Comparison of ENCODE assay signal across 8 cellular contexts in genomic region chr2:38075436-38076249, GRCh38. TPM values are rescaled to one million over a fixed set of nuclear protein-coding genes. Genes with fewer than 3 reads are reported as not detected.
DNase-seq lines count a peak whose midpoint lies in the region; ATAC-seq and TF ChIP-seq lines count a peak whose summit lies in the region.

Gene CYP1B1, minus strand, starts transcription at chr2:38076151. Its CDS starts 763 bp downstream, at chr2:38075388.

- 18% methylated on average over 63 of the region's 63 CpGs for WGBS in HUES64

- H3K27ac ChIP-seq in HUES64 (ENCODE audit: low read depth, low read length) (peak within 1 kb of the TSS; percentile 95; the same call in 1 of the 2 replicates), brain microvascular endothelial cell (peak within 1 kb of the TSS; percentile 71), left lung (peak within 1 kb of the TSS; percentile 93), thoracic aorta (peak within 1 kb of the TSS in 1 of 2 donors; percentile 48)

- peak within 1 kb of the TSS; percentile 73 for H3K9ac ChIP-seq in HUES64 (ENCODE audit: low read depth, low read length)

- H3K36me3 ChIP-seq in HUES64 (ENCODE audit: insufficient read depth, low read length) (no peaks in the 10 kb centered on the region), brain microvascular endothelial cell (replicated peaks) (no peaks in the 10 kb centered on the region), left lung (peaks cover 0 to 13% of the 10 kb centered on the region in 2 donors), thoracic aorta (no peaks in the 10 kb centered on the region)

- H3K9me3 ChIP-seq in HUES64 (ENCODE audit: insufficient read depth, low read depth, low read length) (no peaks in the 10 kb centered on the region), left lung (no peaks in the 10 kb centered on the region), thoracic aorta (no peaks in the 10 kb centered on the region)

- intact Hi-C loops in left lung (cut with DNase I), result no loop called here

- peaks cover 31% of the 10 kb centered on the region for H3K4me1 ChIP-seq in HUES64 (ENCODE audit: insufficient read depth, low read length)
- peaks cover 4 to 69% of the 10 kb centered on the region in 2 donors for H3K4me1 ChIP-seq in left lung
- H3K4me1 ChIP-seq in thoracic aorta (ENCODE audit: control insufficient read depth in 1 of 2, low read depth in 2 of 2), result peaks cover 3 to 37% of the 10 kb centered on the region in 2 donors

- in situ Hi-C loops in brain microvascular endothelial cell (cut with HindIII; ENCODE audit: low pct_ligation_motif_present, low sequenced_read_pairs), result no loop called here

- TF ChIP-seq CTCF in brain microvascular endothelial cell (IDR thresholded peaks at IDR 0.05; ENCODE audit: low read depth, low read length, missing control alignments), result no peak
- no peak for TF ChIP-seq CTCF in left lung (IDR thresholded peaks at IDR 0.05)
- no peak for TF ChIP-seq CTCF in thoracic aorta (IDR thresholded peaks at IDR 0.05)

- peak; percentile 35 for DNase-seq in NCI-H345 (lab: John Stamatoyannopoulos, UW)
- no peak for DNase-seq in NCI-H345 treated with DMSO at 0.1 percent for 48 hours (lab: John Stamatoyannopoulos, UW; ENCODE audit: unreplicated experiment)
- no peak for DNase-seq in brain microvascular endothelial cell
- peak; percentile 49 to 88 for DNase-seq in left lung
- DNase-seq in thoracic aorta (ENCODE audit: low spot score), result no peak
- DNase-seq in SHP77 (lab: John Stamatoyannopoulos, UW), result no peak
- DNase-seq in NCI-H1048 (lab: John Stamatoyannopoulos, UW), result no peak

- H3K4me3 ChIP-seq in HUES64 (ENCODE audit: low read length), result peak within 1 kb of the TSS; percentile 56
- peak within 1 kb of the TSS; percentile 60 for H3K4me3 ChIP-seq in brain microvascular endothelial cell (ENCODE audit: low read depth, low read length)
- peak within 1 kb of the TSS; percentile 52 to 53 for H3K4me3 ChIP-seq in left lung
- H3K4me3 ChIP-seq in thoracic aorta, result peak within 1 kb of the TSS; percentile 80

- ATAC-seq in left lung (peak; percentile 74), thoracic aorta (ENCODE audit: insufficient number of reproducible peaks, low FRiP score, low read depth) (peak; percentile 3)

- H3K27me3 ChIP-seq in HUES64 (ENCODE audit: insufficient read depth, low read length), result peaks cover 82% of the 10 kb centered on the region
- H3K27me3 ChIP-seq in brain microvascular endothelial cell (replicated peaks), result peaks cover 11% of the 10 kb centered on the region
- peaks cover 4 to 61% of the 10 kb centered on the region in 2 donors for H3K27me3 ChIP-seq in left lung
- peaks cover 14% of the 10 kb centered on the region for H3K27me3 ChIP-seq in thoracic aorta (replicated peaks; ENCODE audit: insufficient read depth)

RNA-seq across cellular contexts. Expression of gene CYP1B1, which starts in this region (rescaled TPM):
- 2.9 TPM for polyA plus RNA-seq in HUES64 (2013, experiment 1 of 2)
- 3.2 TPM for polyA plus RNA-seq in HUES64 (2013, experiment 2 of 2)
- total RNA-seq in left lung (100 to 1,000 TPM in 1 of 2 donors, 10 to 100 TPM in 1; 30.3 to 155 TPM), thoracic aorta (10 to 100 TPM; 27.1 to 83.0 TPM)

Comparison
In these comparisons a context has a peak if more than half of its experiments do, and no peak if none do; other contexts are left out.
1. DNase-seq: peak in NCI-H345 (single experiment) and left lung (2 of 2); none in NCI-H345 treated with DMSO at 0.1 percent for 48 hours (single experiment), brain microvascular endothelial cell (single experiment), thoracic aorta (single experiment), SHP77 (0 of 2) and NCI-H1048 (single experiment).
2. Peak in every context shown above with its lines, with median percentiles within 50 percentile points of each other: H3K4me3 ChIP-seq.